8 cellular contexts compared by ENCODE assay signal in the genomic region with DNA sequence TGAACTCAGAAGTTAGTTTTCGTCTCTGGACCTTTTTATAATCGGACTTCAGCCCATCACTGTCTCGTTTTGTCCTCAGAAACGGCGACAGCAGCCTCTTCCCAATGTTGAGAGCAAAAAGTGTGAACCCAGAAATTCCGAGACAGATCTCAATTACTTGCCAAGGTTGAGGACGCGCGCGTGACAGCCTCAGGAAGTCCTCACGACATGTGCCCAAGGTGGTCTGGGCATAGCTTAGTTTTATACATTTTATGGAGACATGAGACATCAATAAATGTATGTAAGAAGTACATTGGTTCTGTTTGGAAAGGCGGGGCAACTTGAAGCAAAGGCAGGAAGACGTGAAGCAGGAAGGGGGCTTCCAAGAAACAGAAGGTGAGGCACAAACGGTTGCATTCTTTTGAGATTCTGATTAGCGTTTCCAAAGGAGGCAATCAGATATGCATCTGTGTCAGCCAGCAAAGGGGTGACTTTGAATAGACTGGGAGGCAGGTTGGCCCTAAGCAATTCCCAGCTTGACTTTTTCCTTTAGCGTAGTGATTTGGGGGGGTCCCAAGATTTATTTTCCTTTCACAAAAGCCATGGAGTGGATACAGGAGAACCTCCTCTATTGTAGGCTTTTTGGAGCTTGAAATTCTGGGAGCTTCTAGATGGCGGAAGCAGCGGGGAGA. TPM values are rescaled to one million over a fixed set of nuclear protein-coding genes. Genes with fewer than 3 reads are reported as not detected.
A peak's percentile ranks its signal among the peaks of the same experiment; 100 is the strongest.
DNase-seq lines count a peak whose midpoint lies in the region; ATAC-seq and TF ChIP-seq lines count a peak whose summit lies in the region.

No MANE protein-coding gene starts in this region.

- H3K9me2 ChIP-seq in hepatocyte (replicated peaks; ENCODE audit: insufficient read depth) = no peaks in the 10 kb centered on the region

- H3K4me2 ChIP-seq in hepatocyte (peak overlapping the region; percentile 81), smooth muscle cell (peak overlapping the region; percentile 89)

- peak overlapping the region; percentile 96 to 99 for H3K27ac Mint-ChIP-seq in activated naive CD4-positive, alpha-beta T cell treated with anti-CD3 and anti-CD28 coated beads, Interleukin-2, amount 50 U/mL, for 72 hours

- H4K20me1 ChIP-seq in hepatocyte (ENCODE audit: insufficient read depth, poor library complexity, severe bottlenecking) (no peaks in the 10 kb centered on the region), smooth muscle cell (ENCODE audit: low read depth) (no peaks in the 10 kb centered on the region)

- H3K27me3 ChIP-seq in hepatocyte = no peaks in the 10 kb centered on the region
- H3K27me3 ChIP-seq in smooth muscle cell (ENCODE audit: low read depth) = no peaks in the 10 kb centered on the region

- no peaks in the 10 kb centered on the region for H3K36me3 ChIP-seq in hepatocyte (replicated peaks; ENCODE audit: insufficient read depth, low read depth)
- no peaks in the 10 kb centered on the region for H3K36me3 ChIP-seq in smooth muscle cell (ENCODE audit: low read depth)

- H2AFZ ChIP-seq in hepatocyte (peak overlapping the region; percentile 78), smooth muscle cell (ENCODE audit: low read depth) (peak overlapping the region; percentile 99)

- 12% methylated on average over 18 of the region's 18 CpGs for WGBS in hepatocyte (ENCODE audit: low lambda C conversion rate, missing lambda C conversion rate)
- 6% methylated on average over 18 of the region's 18 CpGs for WGBS in smooth muscle cell (ENCODE audit: low lambda C conversion rate)

- peak overlapping the region; percentile 97 for H3K27ac ChIP-seq in hepatocyte
- H3K27ac ChIP-seq in smooth muscle cell (ENCODE audit: low read depth) = peak overlapping the region; percentile 64

- H3K4me3 ChIP-seq in hepatocyte (peak overlapping the region; percentile 53), smooth muscle cell (peak overlapping the region; percentile 85)

- H3K9me3 ChIP-seq in hepatocyte (ENCODE audit: low read depth) = no peaks in the 10 kb centered on the region
- H3K9me3 ChIP-seq in smooth muscle cell (replicated peaks; ENCODE audit: low read depth) = no peaks in the 10 kb centered on the region

- H3K9me3 Mint-ChIP-seq in activated naive CD4-positive, alpha-beta T cell treated with anti-CD3 and anti-CD28 coated beads, Interleukin-2, amount 50 U/mL, for 72 hours = no peaks in the 10 kb centered on the region

- peak overlapping the region; percentile 89 for H3K9ac ChIP-seq in smooth muscle cell (ENCODE audit: low read depth)

- DNase-seq in activated naive CD4-positive, alpha-beta T cell treated with anti-CD3 and anti-CD28 coated beads, Interleukin-2, amount 50 U/mL, for 72 hours (ENCODE audit: low spot score in 2 of 2) = no peak
- DNase-seq in hepatocyte (ENCODE audit: low spot score) (no peak), smooth muscle cell (lab: John Stamatoyannopoulos, UW; ENCODE audit: unreplicated experiment) (peak; percentile 41), NCI-H1105 (lab: John Stamatoyannopoulos, UW) (no peak), putamen (ENCODE audit: low spot score) (no peak)

- TF ChIP-seq CTCF in hepatocyte (IDR thresholded peaks at IDR 0.05; ENCODE audit: poor library complexity) (no peak), smooth muscle cell (IDR thresholded peaks at IDR 0.05; ENCODE audit: borderline replicate concordance, insufficient read depth, poor library complexity, severe bottlenecking) (no peak)

- peak; percentile 15 for ATAC-seq in GM18517 (IDR thresholded peaks at IDR 0.05; ENCODE audit: unreplicated experiment)
- ATAC-seq in HG03039 (IDR thresholded peaks at IDR 0.05; ENCODE audit: unreplicated experiment) = peak; percentile 11
- peak; percentile 28 to 31 for ATAC-seq in activated naive CD4-positive, alpha-beta T cell treated with anti-CD3 and anti-CD28 coated beads, Interleukin-2, amount 50 U/mL, for 72 hours
- ATAC-seq in GM18870 (IDR thresholded peaks at IDR 0.05; ENCODE audit: unreplicated experiment) = no peak

- H3K79me2 ChIP-seq in hepatocyte = peaks cover 42% of the 10 kb centered on the region
- peaks cover 17% of the 10 kb centered on the region for H3K79me2 ChIP-seq in smooth muscle cell (ENCODE audit: low read depth)

- H3K4me1 ChIP-seq in hepatocyte (ENCODE audit: insufficient read depth) (peaks cover 22% of the 10 kb centered on the region), smooth muscle cell (ENCODE audit: low read depth) (peaks cover 13% of the 10 kb centered on the region)

- H3K36me3 Mint-ChIP-seq in activated naive CD4-positive, alpha-beta T cell treated with anti-CD3 and anti-CD28 coated beads, Interleukin-2, amount 50 U/mL, for 72 hours = peaks cover 35 to 36% of the 10 kb centered on the region in 2 donors

- H3F3A ChIP-seq in smooth muscle cell (ENCODE audit: low read depth) = peaks cover 4% of the 10 kb centered on the region

RNA-seq across cellular contexts. Expression of gene ZNF747, which starts 0.6 kb away (rescaled TPM):
- total RNA-seq in activated naive CD4-positive, alpha-beta T cell treated with anti-CD3 and anti-CD28 coated beads, Interleukin-2, amount 50 U/mL, for 72 hours = 1 to 10 TPM; 4.5 to 8.2 TPM
- 11.1 and 13.4 TPM in 2 replicates for total RNA-seq in hepatocyte
- 9.9 and 10.5 TPM in 2 replicates for polyA plus RNA-seq in hepatocyte
- total RNA-seq in smooth muscle cell = 5.6 and 6.3 TPM in 2 replicates
- polyA plus RNA-seq in smooth muscle cell = 5.7 and 6.9 TPM in 2 replicates

RNA-seq across cellular contexts. Expression of gene ZNF768, which starts 8.9 kb away (rescaled TPM):
- 1 to 10 TPM; 2.3 to 9.3 TPM for total RNA-seq in activated naive CD4-positive, alpha-beta T cell treated with anti-CD3 and anti-CD28 coated beads, Interleukin-2, amount 50 U/mL, for 72 hours
- total RNA-seq in hepatocyte (37.6 and 44.1 TPM in 2 replicates), smooth muscle cell (17.8 and 18.6 TPM in 2 replicates)
- polyA plus RNA-seq in hepatocyte (19.9 and 25.2 TPM in 2 replicates), smooth muscle cell (15.4 and 17.5 TPM in 2 replicates)

RNA-seq across cellular contexts. Expression of gene ZNF764, which starts 22.9 kb away (rescaled TPM):
- 10 to 100 TPM; 11.1 to 11.6 TPM for total RNA-seq in activated naive CD4-positive, alpha-beta T cell treated with anti-CD3 and anti-CD28 coated beads, Interleukin-2, amount 50 U/mL, for 72 hours
- total RNA-seq in hepatocyte = 9.8 and 13.8 TPM in 2 replicates
- polyA plus RNA-seq in hepatocyte = 12.1 and 12.5 TPM in 2 replicates
- total RNA-seq in smooth muscle cell = 1.6 and 5.0 TPM in 2 replicates
- 4.0 and 6.5 TPM in 2 replicates for polyA plus RNA-seq in smooth muscle cell

RNA-seq across cellular contexts. Expression of gene ZNF688, which starts 36.3 kb away (rescaled TPM):
- 1 to 10 TPM; 7.2 TPM for total RNA-seq in activated naive CD4-positive, alpha-beta T cell treated with anti-CD3 and anti-CD28 coated beads, Interleukin-2, amount 50 U/mL, for 72 hours
- total RNA-seq in hepatocyte = 7.1 and 9.8 TPM in 2 replicates
- polyA plus RNA-seq in hepatocyte = 21.0 and 21.3 TPM in 2 replicates
- total RNA-seq in smooth muscle cell = 6.2 and 6.9 TPM in 2 replicates
- 16.4 and 16.8 TPM in 2 replicates for polyA plus RNA-seq in smooth muscle cell

RNA-seq across cellular contexts. Expression of gene ZNF785, which starts 50.3 kb away (rescaled TPM):
- 10 to 100 TPM; 10.8 to 22.1 TPM for total RNA-seq in activated naive CD4-positive, alpha-beta T cell treated with anti-CD3 and anti-CD28 coated beads, Interleukin-2, amount 50 U/mL, for 72 hours
- total RNA-seq in hepatocyte = 10.8 and 11.7 TPM in 2 replicates
- 7.3 and 10.0 TPM in 2 replicates for polyA plus RNA-seq in hepatocyte
- 8.1 and 12.9 TPM in 2 replicates for total RNA-seq in smooth muscle cell
- polyA plus RNA-seq in smooth muscle cell = 3.8 and 6.8 TPM in 2 replicates
